In the genomic region with DNA sequence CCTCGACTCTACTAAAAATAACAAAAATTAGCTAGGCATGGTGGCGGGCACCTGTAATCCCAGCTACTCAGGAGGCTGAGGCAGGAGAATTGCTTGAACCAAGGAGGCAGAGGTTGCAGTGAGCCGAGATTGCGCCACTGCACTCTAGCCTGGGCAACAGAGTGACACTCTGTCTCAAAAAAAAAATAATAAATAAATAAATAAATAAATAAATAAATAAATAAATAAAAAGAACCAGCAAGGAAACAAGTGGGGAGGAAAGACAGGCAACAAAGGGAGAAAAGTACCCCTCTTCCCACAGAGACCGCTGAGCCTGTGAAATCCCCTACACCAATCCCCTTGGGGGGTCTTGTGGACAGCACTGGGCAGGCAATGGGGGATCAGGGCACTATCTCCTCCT, we compare ENCODE assay signal across 7 cellular contexts. TPM values are rescaled to one million over a fixed set of nuclear protein-coding genes. Genes with fewer than 3 reads are reported as not detected.
DNase-seq lines count a peak whose midpoint lies in the region; ATAC-seq, FAIRE-seq and TF ChIP-seq lines count a peak whose summit lies in the region.
"Not testable (repeated sequence)": the region's sequence is repeated elsewhere in the genome, so short reads cannot be mapped to it uniquely, and the experiment has no call there.
"Had no signal": no experiment of that assay in that cellular context is flagged by ENCODE, and none has a peak within 500 bp of the region (broad histone marks: within the 10 kb centered on the region; RNA-seq: fewer than 3 reads in every experiment).

No MANE protein-coding gene starts in this region.

- H3K4me1 ChIP-seq in A549 (peaks cover 36% of the 10 kb centered on the region), Caco-2 (peaks cover 49% of the 10 kb centered on the region), trophoblast cell (ENCODE audit: control insufficient read depth in 1 of 2, insufficient read depth in 2 of 2, low read length in 2 of 2) (peaks cover 19 to 27% of the 10 kb centered on the region in 2 experiments)
- not testable (repeated sequence) for H3K4me1 ChIP-seq in HEK293 (ENCODE audit: control insufficient read depth, insufficient read depth, low read length)

- peak overlapping the region; percentile 95 for H3K27ac Mint-ChIP-seq in Caco-2 (ENCODE audit: unreplicated experiment)
- peak overlapping the region; percentile 85 for H3K27ac Mint-ChIP-seq in activated T-helper 17 cell treated with anti-CD3 and anti-CD28 coated beads, Interleukin-2, amount 50 U/mL, for 72 hours
- not testable (repeated sequence) for H3K27ac Mint-ChIP-seq in chondrocyte (ENCODE audit: unreplicated experiment)

- H3K4me3 Mint-ChIP-seq in Caco-2 (ENCODE audit: unreplicated experiment); chondrocyte (ENCODE audit: unreplicated experiment): not testable (repeated sequence)
- H3K4me3 Mint-ChIP-seq in activated T-helper 17 cell treated with anti-CD3 and anti-CD28 coated beads, Interleukin-2, amount 50 U/mL, for 72 hours = peak overlapping the region; percentile 61

- intact Hi-C loops in Caco-2 (cut with micrococcal nuclease; ENCODE audit: unreplicated experiment) = not testable (repeated sequence)

- 88% methylated on average over 5 of the region's 5 CpGs for WGBS in A549 (ENCODE audit: missing lambda C conversion rate)
- no CpG with 5 or more reads among the region's 5 CpGs for WGBS in trophoblast cell (ENCODE audit: extremely low coverage, insufficient coverage, insufficient read length)

- not testable (repeated sequence) for DNase-seq in A549 (ENCODE audit: low read depth in 1 of 2, low spot score in 1 of 2); Caco-2; trophoblast cell
- DNase-seq in chondrocyte (ENCODE audit: low spot score) = peak; percentile 22

- not testable (repeated sequence) for H3K4ac ChIP-seq in trophoblast cell (ENCODE audit: low read depth, low read length)

- CTCF ChIA-PET in A549 (lab: Yijun Ruan, JAX) = interaction anchor here (4.3 kb wide), 1 partner anchor 17 kb away, joined by 17 read pairs; no protein-coding TSS in a partner anchor
- CTCF ChIA-PET in Caco-2 (lab: Charles Lee) = not testable (repeated sequence)
- CTCF ChIA-PET in HEK293 (lab: Yijun Ruan, JAX) = interaction anchor here (0.6 to 2.1 kb wide), 2 partner anchors 9 to 17 kb away, joined by 3 to 8 read pairs; no protein-coding TSS in a partner anchor

- H2BK120ac ChIP-seq in trophoblast cell (ENCODE audit: insufficient read depth, low read length, poor library complexity) = peak overlapping the region; percentile 21

- not testable (repeated sequence) for H3K14ac ChIP-seq in trophoblast cell (ENCODE audit: low read length)

- not testable (repeated sequence) for H4K12ac ChIP-seq in trophoblast cell (ENCODE audit: low read depth, low read length)

- peak overlapping the region; percentile 97; a peak in 4 of 6 replicates for H3K27ac ChIP-seq in A549
- H3K27ac ChIP-seq in HEK293 (ENCODE audit: extremely low read depth, low read depth, low read length); trophoblast cell (ENCODE audit: low read depth, low read length): not testable (repeated sequence)

- not testable (repeated sequence) for H2AFZ ChIP-seq in trophoblast cell (ENCODE audit: insufficient read depth, low read length, poor library complexity)

- POLR2A ChIA-PET in A549 (lab: Yijun Ruan, JAX) (interaction anchor here (0.5 kb wide), 1 partner anchor 26 kb away, joined by 4 read pairs; no protein-coding TSS in a partner anchor), Caco-2 (lab: Charles Lee) (interaction anchor here (1.0 kb wide), 1 partner anchor 17 kb away, joined by 4 read pairs; no protein-coding TSS in a partner anchor)
- POLR2A ChIA-PET in HEK293 (lab: Yijun Ruan, JAX) = not testable (repeated sequence)

- peaks cover 21% of the 10 kb centered on the region for H3K9me3 Mint-ChIP-seq in Caco-2 (ENCODE audit: unreplicated experiment)
- H3K9me3 Mint-ChIP-seq in activated T-helper 17 cell treated with anti-CD3 and anti-CD28 coated beads, Interleukin-2, amount 50 U/mL, for 72 hours = peaks cover 10% of the 10 kb centered on the region
- H3K9me3 Mint-ChIP-seq in chondrocyte (ENCODE audit: low read depth) = peaks cover 15% of the 10 kb centered on the region

- H4K8ac ChIP-seq in trophoblast cell (ENCODE audit: low read depth, low read length) = not testable (repeated sequence)

- not testable (repeated sequence) for H3K36me3 ChIP-seq in Caco-2 (ENCODE audit: control insufficient read depth, insufficient read depth, low read length); HEK293 (ENCODE audit: control insufficient read depth in 2 of 2, insufficient read depth in 1 of 2, low read length in 2 of 2); trophoblast cell (ENCODE audit: control insufficient read depth in 1 of 2, insufficient read depth in 2 of 2, low read length in 2 of 2)

- peaks cover 22% of the 10 kb centered on the region for H3K79me1 ChIP-seq in trophoblast cell (ENCODE audit: low read length)

- H3K9ac ChIP-seq in trophoblast cell (ENCODE audit: low read length) = not testable (repeated sequence)

- not testable (repeated sequence) for H3K4me3 ChIP-seq in A549; Caco-2 (ENCODE audit: low read depth, low read length); HEK293 (ENCODE audit: low read depth, low read length); trophoblast cell (ENCODE audit: low read depth, low read length)

- BruUV-seq in Caco-2 (replicated peaks; lab: Mats Ljungman, UMichigan) = not testable (repeated sequence)

- TF ChIP-seq RAD21 in A549 (conservative IDR thresholded peaks at IDR 0.05 in 1 of 2, IDR thresholded peaks at IDR 0.05 in 1 of 2) = not testable (repeated sequence)

- TF ChIP-seq CTCF in A549 (IDR thresholded peaks at IDR 0.05); Caco-2 (IDR thresholded peaks at IDR 0.05; ENCODE audit: insufficient read depth in 1 of 2, low read depth in 1 of 2, low read length in 1 of 2, severe bottlenecking in 1 of 2, unreplicated experiment in 1 of 2); HEK293 (tag by site-specific recombination; IDR thresholded peaks at IDR 0.05); chondrocyte (IDR thresholded peaks at IDR 0.05): not testable (repeated sequence)

- not testable (repeated sequence) for TF ChIP-seq POLR2A in A549 (IDR thresholded peaks at IDR 0.05; ENCODE audit: low read length)

- H3K27me3 ChIP-seq in Caco-2 (replicated peaks; ENCODE audit: control insufficient read depth, insufficient read depth, low read length); trophoblast cell (ENCODE audit: insufficient read depth, low read length): not testable (repeated sequence)

- 0 out of 3 replicates have a peak, but pooled peaks cover 11% of the 10 kb centered on the region for H3K9me3 ChIP-seq in A549
- H3K9me3 ChIP-seq in Caco-2; HEK293 (ENCODE audit: control insufficient read depth, insufficient read depth, low read depth, low read length); trophoblast cell (ENCODE audit: insufficient read depth, low read depth, low read length): not testable (repeated sequence)

- ATAC-seq in A549; activated T-helper 17 cell treated with anti-CD3 and anti-CD28 coated beads, Interleukin-2, amount 50 U/mL, for 72 hours (replicated peaks): not testable (repeated sequence)

- not testable (repeated sequence) for H3K27me3 Mint-ChIP-seq in Caco-2 (ENCODE audit: insufficient read depth, unreplicated experiment)
- H3K27me3 Mint-ChIP-seq in activated T-helper 17 cell treated with anti-CD3 and anti-CD28 coated beads, Interleukin-2, amount 50 U/mL, for 72 hours = peaks cover 17% of the 10 kb centered on the region
- H3K27me3 Mint-ChIP-seq in chondrocyte (ENCODE audit: low read depth) = peaks cover 20% of the 10 kb centered on the region

- not testable (repeated sequence) for H3K79me2 ChIP-seq in trophoblast cell (ENCODE audit: control insufficient read depth, insufficient read depth, low read length, poor library complexity)

- not testable (repeated sequence) for H3K18ac ChIP-seq in trophoblast cell (ENCODE audit: low read length)

- not testable (repeated sequence) for FAIRE-seq in A549 (lab: Jason Lieb, UNC)

- H3K4me2 ChIP-seq in A549; trophoblast cell (ENCODE audit: low read length): not testable (repeated sequence)

- peak overlapping the region; percentile 11 for H2AK5ac ChIP-seq in trophoblast cell (ENCODE audit: low read length)

- H3K4me1 Mint-ChIP-seq in Caco-2 (ENCODE audit: low read depth, unreplicated experiment) = peaks cover 55% of the 10 kb centered on the region
- peaks cover 23% of the 10 kb centered on the region for H3K4me1 Mint-ChIP-seq in activated T-helper 17 cell treated with anti-CD3 and anti-CD28 coated beads, Interleukin-2, amount 50 U/mL, for 72 hours
- H3K4me1 Mint-ChIP-seq in chondrocyte (ENCODE audit: low read depth) = peaks cover 18% of the 10 kb centered on the region

- not testable (repeated sequence) for H3K23ac ChIP-seq in trophoblast cell (ENCODE audit: low read length)

- not testable (repeated sequence) for H4K91ac ChIP-seq in trophoblast cell (ENCODE audit: low read depth, low read length)

- not testable (repeated sequence) for H2BK5ac ChIP-seq in trophoblast cell (ENCODE audit: low read depth, low read length, poor library complexity)

- H2BK12ac ChIP-seq in trophoblast cell (ENCODE audit: low read length) = peak overlapping the region; percentile 9

- H3K36me3 Mint-ChIP-seq in Caco-2 (ENCODE audit: insufficient read depth, unreplicated experiment) = peaks cover 34% of the 10 kb centered on the region
- not testable (repeated sequence) for H3K36me3 Mint-ChIP-seq in activated T-helper 17 cell treated with anti-CD3 and anti-CD28 coated beads, Interleukin-2, amount 50 U/mL, for 72 hours (ENCODE audit: low read depth); chondrocyte (ENCODE audit: low read depth)

- TF ChIP-seq EP300 in A549 (IDR thresholded peaks at IDR 0.05) = not testable (repeated sequence)

TF ChIP-seq in A549, 52 proteins besides CTCF, POLR2A, EP300 and RAD21:
- TF ChIP-seq ZC3H11A (IDR thresholded peaks at IDR 0.05) = peak; percentile 36; the same call in 1 of the 2 replicates

TF ChIP-seq in HEK293, 187 proteins besides CTCF, POLR2A, EP300 and RAD21 (continues in another document):
- peak; percentile 76; the same call in 1 of the 2 replicates for TF ChIP-seq ZNF560 (tag by site-specific recombination; IDR thresholded peaks at IDR 0.05; ENCODE audit: borderline replicate concordance)

RNA-seq across cellular contexts. Expression of gene WWC1, which starts 4.6 kb away (rescaled TPM):
- polyA plus RNA-seq in A549 (2011; rRNA removed) (75.0 and 98.1 TPM in 2 replicates), A549 (2017; fragmentation: RNase III; extraction: RNeasy Plus Mini Kit Qiagen cat#74134 plus additional on column Dnase treatment) (88.5 to 113 TPM (median 92.2 TPM) in 3 replicates)
- 52.9 and 53.5 TPM in 2 replicates for polyA plus RNA-seq in A549 (2012; cell fraction: cytosol; rRNA removed)
- polyA plus RNA-seq in A549 (2012; cell fraction: nucleus; rRNA removed) = 45.0 and 53.1 TPM in 2 replicates
- polyA minus RNA-seq in A549 (2011; rRNA and poly(A)+ RNA removed) = 107 and 125 TPM in 2 replicates
- total RNA-seq in Caco-2 (2022) (108 and 109 TPM in 2 replicates), chondrocyte (2.1 to 4.9 TPM (median 2.1 TPM) in 3 replicates)
- total RNA-seq in activated T-helper 17 cell treated with anti-CD3 and anti-CD28 coated beads, Interleukin-2, amount 50 U/mL, for 72 hours = 1 to 10 TPM; 1.3 to 1.9 TPM
- polyA plus RNA-seq in trophoblast cell (2013) = 48.1 and 48.6 TPM in 2 replicates
- total RNA-seq: CD8-positive, alpha-beta T cell had no signal

Comparison
In these comparisons a context has a peak if more than half of its experiments do, and no peak if none do; other contexts are left out.
1. RNA of gene WWC1, which starts 4.6 kb away (total RNA-seq): 108 to 109 TPM in Caco-2; 2.1 to 4.9 TPM in chondrocyte and 1.3 to 1.9 TPM in activated T-helper 17 cell treated with anti-CD3 and anti-CD28 coated beads, Interleukin-2, amount 50 U/mL, for 72 hours; every median in the first group is over 10 times any median in the second.